Comparison of ENCODE assay signal across 27 cellular contexts in genomic region chr10:102020938-102021337, GRCh38.
"Had no signal": no experiment of that assay in that cellular context is flagged by ENCODE, and none has a peak within 500 bp of the region (broad histone marks: within the 10 kb centered on the region; RNA-seq: fewer than 3 reads in every experiment).

No MANE protein-coding gene starts in this region.

- H3K27ac Mint-ChIP-seq: activated naive CD4-positive, alpha-beta T cell treated with anti-CD3 and anti-CD28 coated beads, Interleukin-2, amount 50 U/mL, for 72 hours; mesothelial cell of epicardium; progenitor cell of endocrine pancreas; T-helper 2 cell treated with Interferon-gamma antibody and Interleukin-4, amounts not matched to agents 5 μg/mL and 100 μg/mL, for 36 hours had no signal

- H3K27me3 Mint-ChIP-seq: naive thymus-derived CD8-positive, alpha-beta T cell; progenitor cell of endocrine pancreas had no signal

- H3K4me3 Mint-ChIP-seq: activated T-cell treated with anti-CD3 and anti-CD28 coated beads, Interleukin-2, amount 50 U/mL, for 4 hours; mesothelial cell of epicardium; naive thymus-derived CD8-positive, alpha-beta T cell; T-helper 2 cell treated with Interferon-gamma antibody and Interleukin-4, amounts not matched to agents 5 μg/mL and 100 μg/mL, for 36 hours had no signal

- H3K4me1 ChIP-seq: breast epithelium, colonic mucosa, esophagus muscularis mucosa, sigmoid colon had no signal

- H3K27ac ChIP-seq: breast epithelium, colonic mucosa, dorsolateral prefrontal cortex, esophagus muscularis mucosa, gastrocnemius medialis, sigmoid colon, thoracic aorta, upper lobe of left lung, VCaP had no signal

- H3K4me1 Mint-ChIP-seq: mesothelial cell of epicardium had no signal

- DNase-seq: activated CD8-positive, alpha-beta memory T cell treated with anti-CD3 and anti-CD28 coated beads, Interleukin-2, amount 50 U/mL, for 48 hours; activated effector memory CD4-positive, alpha-beta T cell treated with Interleukin-2 at 50 U/mL for 16 hours; activated T-cell treated with anti-CD3 and anti-CD28 coated beads, Interleukin-2, amount 50 U/mL, for 4 hours; amniotic stem cell; colonic mucosa; dorsolateral prefrontal cortex; gastrocnemius medialis; hippocampal formation; left ventricle myocardium superior; mammary epithelial cell; naive thymus-derived CD8-positive, alpha-beta T cell; retina; sigmoid colon; SK-N-SH; stimulated activated CD4-positive, alpha-beta T cell treated with anti-CD3 and anti-CD28 coated beads, Interleukin-2, amount 100 ng/mL, for 48 hours; stimulated activated naive CD4-positive, alpha-beta T cell had no signal

- H3K36me3 ChIP-seq: breast epithelium had no signal

- H3K9me3 ChIP-seq: breast epithelium, colonic mucosa, esophagus muscularis mucosa, gastrocnemius medialis, sigmoid colon, SK-N-SH, thoracic aorta, upper lobe of left lung had no signal

- H3K27me3 ChIP-seq: breast epithelium, colonic mucosa, dorsolateral prefrontal cortex, esophagus muscularis mucosa, gastrocnemius medialis, sigmoid colon, upper lobe of left lung had no signal

- H3K9ac ChIP-seq: SK-N-SH had no signal

- ATAC-seq: activated CD4-positive, CD25-positive, alpha-beta regulatory T cell treated with anti-CD3 and anti-CD28 coated beads, Interleukin-2, amount 50 U/mL, for 24 hours; activated T-cell treated with anti-CD3 and anti-CD28 coated beads, Interleukin-2, amount 50 U/mL, for 4 hours; gastrocnemius medialis; left ventricle myocardium superior; naive thymus-derived CD8-positive, alpha-beta T cell had no signal

- H3K9me3 Mint-ChIP-seq: activated naive CD4-positive, alpha-beta T cell treated with anti-CD3 and anti-CD28 coated beads, Interleukin-2, amount 50 U/mL, for 72 hours; activated T-cell treated with anti-CD3 and anti-CD28 coated beads, Interleukin-2, amount 50 U/mL, for 4 hours had no signal

- H3K4me2 ChIP-seq: SK-N-SH, smooth muscle cell had no signal

- H3K4me3 ChIP-seq: breast epithelium, colonic mucosa, dorsolateral prefrontal cortex, esophagus muscularis mucosa, gastrocnemius medialis, sigmoid colon, smooth muscle cell, thoracic aorta, upper lobe of left lung had no signal
